ENCODE assay signal across 17 cellular contexts in genomic region chr21:15144026-15144425, GRCh38.
"Had no signal": no experiment of that assay in that cellular context is flagged by ENCODE, and none has a peak within 500 bp of the region (broad histone marks: within the 10 kb centered on the region; RNA-seq: fewer than 3 reads in every experiment).

No MANE protein-coding gene starts in this region.

- H3K9me3 Mint-ChIP-seq: naive thymus-derived CD4-positive, alpha-beta T cell; nephron progenitor cell had no signal

- H3K27me3 ChIP-seq: gastroesophageal sphincter, right atrium auricular region, sigmoid colon, stomach had no signal

- H3K36me3 Mint-ChIP-seq: naive thymus-derived CD4-positive, alpha-beta T cell had no signal

- H3K27ac Mint-ChIP-seq: naive thymus-derived CD4-positive, alpha-beta T cell; nephron progenitor cell had no signal

- DNase-seq: cortex of kidney; effector memory CD4-positive, alpha-beta T cell; glutamatergic neuron; kidney; left colon; mesendoderm; naive thymus-derived CD4-positive, alpha-beta T cell; nephron progenitor cell; posterior cingulate gyrus; sigmoid colon; small intestine; stimulated activated CD4-positive, alpha-beta T cell treated with anti-CD3 and anti-CD28 coated beads, Interleukin-12 subunit alpha, Interleukin-12 subunit beta, amount 100 ng/mL, for 4 hours; stimulated activated naive CD4-positive, alpha-beta T cell; stomach had no signal

- H3K36me3 ChIP-seq: gastroesophageal sphincter, right atrium auricular region, sigmoid colon, stomach had no signal

- ATAC-seq: esophagus mucosa; gastroesophageal sphincter; left colon; naive thymus-derived CD4-positive, alpha-beta T cell had no signal

- H3K9me3 ChIP-seq: gastroesophageal sphincter, right atrium auricular region, sigmoid colon, stomach had no signal

- H3K4me3 ChIP-seq: gastroesophageal sphincter, right atrium auricular region, sigmoid colon, stomach had no signal

- H3K4me3 Mint-ChIP-seq: naive thymus-derived CD4-positive, alpha-beta T cell; nephron progenitor cell had no signal
